Comparison of ENCODE assay signal across 16 cellular contexts in the genomic region with DNA sequence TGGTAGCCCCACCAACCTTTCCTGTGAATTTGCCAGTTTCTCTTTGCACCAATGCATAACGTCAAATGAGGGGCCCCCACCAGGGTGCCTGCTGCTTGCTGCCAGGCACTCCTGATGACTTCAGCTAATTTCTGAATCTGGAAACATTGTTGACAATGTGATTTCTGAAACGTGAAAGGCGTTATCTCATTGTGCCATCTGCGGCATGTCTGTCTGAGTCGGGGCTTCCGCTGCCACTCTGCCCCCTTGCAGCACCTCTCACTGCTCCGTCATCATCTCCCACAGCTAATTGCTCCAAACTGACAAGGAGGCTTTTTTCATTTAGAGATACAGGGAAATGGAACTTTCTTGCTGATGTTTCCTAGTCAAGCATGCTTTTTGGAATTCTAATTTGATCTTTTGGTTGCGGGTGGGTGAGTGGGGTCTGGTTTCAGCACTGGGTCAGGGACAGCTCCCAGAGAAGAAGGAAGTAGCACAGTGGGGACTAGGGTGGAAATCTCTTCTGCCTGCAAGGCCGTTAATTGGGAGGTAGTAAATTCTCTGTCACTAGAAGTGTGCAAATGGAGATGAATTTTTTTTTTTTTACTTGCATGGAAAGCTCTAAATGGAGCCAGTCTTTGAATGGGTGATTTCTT.
DNase-seq lines count a peak whose midpoint lies in the region; ATAC-seq and TF ChIP-seq lines count a peak whose summit lies in the region.
"Had no signal": no experiment of that assay in that cellular context is flagged by ENCODE, and none has a peak within 500 bp of the region (broad histone marks: within the 10 kb centered on the region; RNA-seq: fewer than 3 reads in every experiment).

No MANE protein-coding gene starts in this region.

- WGBS in hepatocyte (ENCODE audit: low lambda C conversion rate, missing lambda C conversion rate), result 64% methylated on average over 9 of the region's 9 CpGs

- no peak overlapping the region for H2AFZ ChIP-seq in hepatocyte

- H3K4me1 ChIP-seq in A673 (ENCODE audit: insufficient read depth, low read length, poor library complexity, severe bottlenecking) (no peaks in the 10 kb centered on the region), hepatocyte (ENCODE audit: insufficient read depth) (no peaks in the 10 kb centered on the region)
- H3K4me1 ChIP-seq: foreskin keratinocyte, vagina had no signal

- no peak overlapping the region for H3K4me3 Mint-ChIP-seq in activated naive CD4-positive, alpha-beta T cell treated with anti-CD3 and anti-CD28 coated beads, Interleukin-2, amount 10 ng/mL, durations not matched to agents 7 days and 5 days
- H3K4me3 Mint-ChIP-seq: activated B cell treated with CpG ODN at 0.5 μM for 24 hours; activated CD8-positive, alpha-beta memory T cell treated with anti-CD3 and anti-CD28 coated beads, Interleukin-2, amount 10 ng/mL, durations not matched to agents 7 days and 5 days; naive thymus-derived CD4-positive, alpha-beta T cell had no signal

- intact Hi-C loops in A673 (cut with micrococcal nuclease; ENCODE audit: unreplicated experiment), result no loop called here

- BruUV-seq in A673 (replicated peaks; lab: Mats Ljungman, UMichigan), result no TSS peak

- H3K27ac Mint-ChIP-seq in activated naive CD4-positive, alpha-beta T cell treated with anti-CD3 and anti-CD28 coated beads, Interleukin-2, amount 10 ng/mL, durations not matched to agents 7 days and 5 days, result no peak overlapping the region
- H3K27ac Mint-ChIP-seq: activated B cell treated with CpG ODN at 0.5 μM for 24 hours; activated CD8-positive, alpha-beta memory T cell treated with anti-CD3 and anti-CD28 coated beads, Interleukin-2, amount 10 ng/mL, durations not matched to agents 7 days and 5 days; naive thymus-derived CD4-positive, alpha-beta T cell had no signal

- H3K9me2 ChIP-seq in hepatocyte (replicated peaks; ENCODE audit: insufficient read depth), result no peaks in the 10 kb centered on the region

- H3K9me3 ChIP-seq in A673 (ENCODE audit: low read depth, low read length, poor library complexity, severe bottlenecking), result no peaks in the 10 kb centered on the region
- no peaks in the 10 kb centered on the region for H3K9me3 ChIP-seq in hepatocyte (ENCODE audit: low read depth)
- H3K9me3 ChIP-seq: vagina had no signal

- no peak for ATAC-seq in HG03469 (IDR thresholded peaks at IDR 0.05; ENCODE audit: unreplicated experiment)
- ATAC-seq: activated CD8-positive, alpha-beta memory T cell treated with anti-CD3 and anti-CD28 coated beads, Interleukin-2, amount 10 ng/mL, durations not matched to agents 7 days and 5 days; foreskin keratinocyte; naive thymus-derived CD4-positive, alpha-beta T cell had no signal

- H3K36me3 ChIP-seq in A673 (ENCODE audit: insufficient read depth, low read length, poor library complexity, severe bottlenecking) (no peaks in the 10 kb centered on the region), hepatocyte (replicated peaks; ENCODE audit: insufficient read depth, low read depth) (no peaks in the 10 kb centered on the region)
- H3K36me3 ChIP-seq: vagina had no signal

- no peaks in the 10 kb centered on the region for H3K4me1 Mint-ChIP-seq in activated naive CD4-positive, alpha-beta T cell treated with anti-CD3 and anti-CD28 coated beads, Interleukin-2, amount 10 ng/mL, durations not matched to agents 7 days and 5 days
- H3K4me1 Mint-ChIP-seq: activated B cell treated with CpG ODN at 0.5 μM for 24 hours; activated CD8-positive, alpha-beta memory T cell treated with anti-CD3 and anti-CD28 coated beads, Interleukin-2, amount 10 ng/mL, durations not matched to agents 7 days and 5 days; naive thymus-derived CD4-positive, alpha-beta T cell had no signal

- H3K4me3 ChIP-seq in A673 (ENCODE audit: low read depth, low read length, poor library complexity, severe bottlenecking) (no peak overlapping the region), hepatocyte (no peak overlapping the region)
- H3K4me3 ChIP-seq: lung, vagina had no signal

- no peaks in the 10 kb centered on the region for H3K36me3 Mint-ChIP-seq in activated naive CD4-positive, alpha-beta T cell treated with anti-CD3 and anti-CD28 coated beads, Interleukin-2, amount 10 ng/mL, durations not matched to agents 7 days and 5 days
- H3K36me3 Mint-ChIP-seq: activated CD8-positive, alpha-beta memory T cell treated with anti-CD3 and anti-CD28 coated beads, Interleukin-2, amount 10 ng/mL, durations not matched to agents 7 days and 5 days had no signal

- H3K9me3 Mint-ChIP-seq in activated naive CD4-positive, alpha-beta T cell treated with anti-CD3 and anti-CD28 coated beads, Interleukin-2, amount 10 ng/mL, durations not matched to agents 7 days and 5 days, result peaks cover 1% of the 10 kb centered on the region

- H4K20me1 ChIP-seq in hepatocyte (ENCODE audit: insufficient read depth, poor library complexity, severe bottlenecking), result no peaks in the 10 kb centered on the region

- H3K27me3 ChIP-seq in A673 (replicated peaks; ENCODE audit: insufficient read depth, low read depth, low read length, poor library complexity), result peaks cover 8% of the 10 kb centered on the region
- H3K27me3 ChIP-seq in hepatocyte, result no peaks in the 10 kb centered on the region
- H3K27me3 ChIP-seq: vagina had no signal

- peaks cover 3% of the 10 kb centered on the region for H3K27me3 Mint-ChIP-seq in activated naive CD4-positive, alpha-beta T cell treated with anti-CD3 and anti-CD28 coated beads, Interleukin-2, amount 10 ng/mL, durations not matched to agents 7 days and 5 days
- H3K27me3 Mint-ChIP-seq: activated CD8-positive, alpha-beta memory T cell treated with anti-CD3 and anti-CD28 coated beads, Interleukin-2, amount 10 ng/mL, durations not matched to agents 7 days and 5 days had no signal

- H3K79me2 ChIP-seq in hepatocyte, result no peaks in the 10 kb centered on the region

- H3K27ac ChIP-seq in A673 (ENCODE audit: low read depth, low read length, poor library complexity, severe bottlenecking) (no peak overlapping the region), hepatocyte (no peak overlapping the region)
- H3K27ac ChIP-seq: foreskin keratinocyte, vagina had no signal

- POLR2A ChIA-PET in A673 (lab: Charles Lee; ENCODE audit: low non-redundant PET), result no interaction called here

- CTCF ChIA-PET in A673 (lab: Charles Lee), result no interaction called here
- CTCF ChIA-PET in activated naive CD4-positive, alpha-beta T cell treated with anti-CD3 and anti-CD28 coated beads, Interleukin-2, amount 10 ng/mL, durations not matched to agents 7 days and 5 days (lab: Charles Lee), result interaction anchor here (0.6 kb wide), 1 partner anchor 749 kb away, joined by 3 read pairs; no protein-coding TSS in a partner anchor

- H3K4me2 ChIP-seq in hepatocyte, result no peak overlapping the region

- DNase-seq in A673 (ENCODE audit: low spot score), result peak; percentile 25
- peak; percentile 10 for DNase-seq in HuH-7 (ENCODE audit: low spot score)
- peak; percentile 15 for DNase-seq in NCI-H69 (lab: John Stamatoyannopoulos, UW)
- DNase-seq in hepatocyte (ENCODE audit: low spot score), result peak; percentile 23
- DNase-seq in activated naive CD4-positive, alpha-beta T cell treated with anti-CD3 and anti-CD28 coated beads, Interleukin-2, amount 10 ng/mL, durations not matched to agents 7 days and 5 days, result no peak
- no peak for DNase-seq in activated naive CD4-positive, alpha-beta T cell treated with Interleukin-2 at 50 U/mL for 16 hours
- DNase-seq in NCI-H446 treated with DMSO at 0.1 percent for 48 hours (lab: John Stamatoyannopoulos, UW), result no peak
- DNase-seq: activated B cell treated with CpG ODN at 0.5 μM for 24 hours; activated CD8-positive, alpha-beta memory T cell treated with anti-CD3 and anti-CD28 coated beads, Interleukin-2, amount 10 ng/mL, durations not matched to agents 7 days and 5 days; activated gamma-delta T cell; aorta; foreskin keratinocyte; naive thymus-derived CD4-positive, alpha-beta T cell had no signal

- TF ChIP-seq CTCF in A673 (conservative IDR thresholded peaks at IDR 0.05; ENCODE audit: low read depth, low read length) (no peak), hepatocyte (IDR thresholded peaks at IDR 0.05; ENCODE audit: poor library complexity) (no peak)

Comparison
In these comparisons a context has a peak if more than half of its experiments do, and no peak if none do; other contexts are left out.
1. DNase-seq: peak in A673 (single experiment), HuH-7 (single experiment), NCI-H69 (single experiment) and hepatocyte (single experiment); none in activated naive CD4-positive, alpha-beta T cell treated with anti-CD3 and anti-CD28 coated beads, Interleukin-2, amount 10 ng/mL, durations not matched to agents 7 days and 5 days (single experiment), activated naive CD4-positive, alpha-beta T cell treated with Interleukin-2 at 50 U/mL for 16 hours (single experiment) and NCI-H446 treated with DMSO at 0.1 percent for 48 hours (single experiment).